ENCODE assay signal across 29 cellular contexts in genomic region chr7:25647872-25648271, GRCh38.
"Had no signal": no experiment of that assay in that cellular context is flagged by ENCODE, and none has a peak within 500 bp of the region (broad histone marks: within the 10 kb centered on the region; RNA-seq: fewer than 3 reads in every experiment).

No MANE protein-coding gene starts in this region.

- H3K36me3 ChIP-seq: adrenal gland, ascending aorta, breast epithelium, cardiac muscle cell, colonic mucosa, gastrocnemius medialis, heart left ventricle had no signal

- H3K4me1 ChIP-seq: adrenal gland, ascending aorta, breast epithelium, colonic mucosa, gastrocnemius medialis had no signal

- ATAC-seq: activated CD4-positive, alpha-beta T cell treated with anti-CD3 and anti-CD28 coated beads for 36 hours; activated CD8-positive, alpha-beta memory T cell treated with anti-CD3 and anti-CD28 coated beads, Interleukin-2, amount 10 ng/mL, durations not matched to agents 7 days and 5 days; activated CD8-positive, alpha-beta T cell treated with anti-CD3 and anti-CD28 coated beads, Interleukin-2, amount 10 ng/mL, durations not matched to agents 7 days and 5 days; activated naive CD8-positive, alpha-beta T cell treated with anti-CD3 and anti-CD28 coated beads, Interleukin-2, amount 50 U/mL, for 24 hours; esophagus mucosa; gastrocnemius medialis; heart left ventricle had no signal

- H3K27me3 ChIP-seq: adrenal gland, ascending aorta, breast epithelium, cardiac muscle cell, colonic mucosa, gastrocnemius medialis, heart left ventricle had no signal

- H3K4me3 ChIP-seq: adrenal gland, ascending aorta, breast epithelium, cardiac muscle cell, colonic mucosa, gastrocnemius medialis, heart left ventricle had no signal

- DNase-seq: activated CD4-positive, alpha-beta memory T cell treated with anti-CD3 and anti-CD28 coated beads for 36 hours; activated CD4-positive, alpha-beta T cell treated with anti-CD3 and anti-CD28 coated beads for 36 hours; activated CD4-positive, alpha-beta T cell treated with anti-CD3 and anti-CD28 coated beads, Interleukin-2, amount 10 ng/mL, durations not matched to agents 24 days and 14 days; activated CD4-positive, CD25-positive, alpha-beta regulatory T cell; activated CD4-positive, CD25-positive, alpha-beta regulatory T cell treated with anti-CD3 and anti-CD28 coated beads, Interleukin-2, amount 50 U/mL, for 72 hours; activated CD8-positive, alpha-beta memory T cell treated with anti-CD3 and anti-CD28 coated beads, Interleukin-2, amount 10 ng/mL, durations not matched to agents 7 days and 5 days; activated CD8-positive, alpha-beta memory T cell treated with anti-CD3 and anti-CD28 coated beads, Interleukin-2, amount 50 U/mL, for 4 hours; activated CD8-positive, alpha-beta T cell treated with anti-CD3 and anti-CD28 coated beads, Interleukin-2, amount 10 ng/mL, durations not matched to agents 7 days and 5 days; activated effector memory CD4-positive, alpha-beta T cell treated with anti-CD3 and anti-CD28 coated beads, Interleukin-2, amount 50 U/mL, for 16 hours; activated naive CD4-positive, alpha-beta T cell treated with anti-CD3 and anti-CD28 coated beads for 36 hours; activated naive CD8-positive, alpha-beta T cell treated with anti-CD3 and anti-CD28 coated beads for 36 hours; activated naive CD8-positive, alpha-beta T cell treated with anti-CD3 and anti-CD28 coated beads, Interleukin-2, amount 50 U/mL, for 24 hours; activated T-cell treated with anti-CD3 and anti-CD28 coated beads, Interleukin-2, amount 50 U/mL, for 1 hour; activated T-cell treated with anti-CD3 and anti-CD28 coated beads, Interleukin-2, amount 50 U/mL, for 48 hours; adrenal gland; amygdala; central memory CD4-positive, alpha-beta T cell; cerebellar nuclear complex; colonic mucosa; effector CD8-positive, alpha-beta T cell; foreskin fibroblast; gastrocnemius medialis; glutamatergic neuron; heart left ventricle; T-helper 2 cell had no signal

- H3K27ac ChIP-seq: adrenal gland, ascending aorta, breast epithelium, cardiac muscle cell, colonic mucosa, gastrocnemius medialis, heart left ventricle had no signal

- H3K9me3 ChIP-seq: adrenal gland, ascending aorta, breast epithelium, colonic mucosa, gastrocnemius medialis, heart left ventricle had no signal
